16 cellular contexts compared by ENCODE assay signal in genomic region chr21:33859373-33860102, GRCh38. TPM values are rescaled to one million over a fixed set of nuclear protein-coding genes. Genes with fewer than 3 reads are reported as not detected.
DNase-seq lines count a peak whose midpoint lies in the region; ATAC-seq, FAIRE-seq and TF ChIP-seq lines count a peak whose summit lies in the region.
"Had no signal": no experiment of that assay in that cellular context is flagged by ENCODE, and none has a peak within 500 bp of the region (broad histone marks: within the 10 kb centered on the region; RNA-seq: fewer than 3 reads in every experiment).

No MANE protein-coding gene starts in this region.

- no peak overlapping the region for H3K4me2 ChIP-seq in H1 (ENCODE audit: insufficient read depth in 1 of 2, low read depth in 2 of 2, low read length in 2 of 2)
- H3K4me2 ChIP-seq: A549 had no signal

- H3K27ac ChIP-seq in HEK293 (ENCODE audit: extremely low read depth, low read depth, low read length) = no peak overlapping the region
- no peak overlapping the region for H3K27ac ChIP-seq in H1 (ENCODE audit: low read depth, low read length)
- no peak overlapping the region for H3K27ac ChIP-seq in upper lobe of right lung
- H3K27ac ChIP-seq: A549 had no signal

- H2BK120ac ChIP-seq in H1 (replicated peaks; ENCODE audit: low read depth, low read length) = no peak overlapping the region

- no peaks in the 10 kb centered on the region for H4K20me1 ChIP-seq in H1 (replicated peaks in 1 of 2; ENCODE audit: control insufficient read depth in 1 of 2, insufficient read depth in 2 of 2, low read length in 2 of 2)

- no peak for TF ChIP-seq EP300 in H1 (IDR thresholded peaks at IDR 0.05; ENCODE audit: borderline replicate concordance in 1 of 2, low read depth in 2 of 2, low read length in 2 of 2)

- DNase-seq in H1 (ENCODE audit: low read depth in 1 of 2, low spot score in 2 of 2) = no peak
- peak; percentile 55 for DNase-seq in posterior vena cava (ENCODE audit: low spot score)
- DNase-seq in upper lobe of right lung = peak; percentile 18
- no peak for DNase-seq in SK-N-DZ (ENCODE audit: low spot score)
- DNase-seq: CD8-positive, alpha-beta T cell; COR-L47; DND-41; GDM1 had no signal

- H2AK5ac ChIP-seq in H1 (ENCODE audit: low read depth, low read length) = no peak overlapping the region

- ATAC-seq in upper lobe of right lung (no peak), HG02840 (IDR thresholded peaks at IDR 0.05; ENCODE audit: low FRiP score, unreplicated experiment) (no peak), GM18868 (IDR thresholded peaks at IDR 0.05; ENCODE audit: unreplicated experiment) (no peak)
- ATAC-seq: A549; CD8-positive, alpha-beta T cell; HCT116; K562 had no signal

- H2AFZ ChIP-seq in H1 (ENCODE audit: low read length) = 0 out of 2 replicates have a peak overlapping the region, but pooled peaks have one; percentile 91

- H3K9me3 ChIP-seq in HEK293 (ENCODE audit: control insufficient read depth, insufficient read depth, low read depth, low read length) (no peaks in the 10 kb centered on the region), H1 (ENCODE audit: insufficient read depth in 2 of 2, low read depth in 1 of 2, low read length in 1 of 2) (no peaks in the 10 kb centered on the region), upper lobe of right lung (no peaks in the 10 kb centered on the region)
- H3K9me3 ChIP-seq: A549 had no signal

- no peak overlapping the region for H3K56ac ChIP-seq in H1 (replicated peaks; ENCODE audit: insufficient read length, low read depth, low read length)

- no peak overlapping the region; the same call in 1 of the 2 replicates for H4K8ac ChIP-seq in H1 (ENCODE audit: extremely low read depth, insufficient read depth, low read length)

- H2BK5ac ChIP-seq in H1 (ENCODE audit: low read depth, low read length) = no peak overlapping the region

- no peak overlapping the region for H2BK12ac ChIP-seq in H1 (ENCODE audit: low read depth, low read length)

- no peak overlapping the region for H4K5ac ChIP-seq in H1 (ENCODE audit: insufficient read length, low read depth, low read length)

- H3K23ac ChIP-seq in H1 (ENCODE audit: insufficient read length) = no peak overlapping the region

- no peaks in the 10 kb centered on the region for H3K36me3 ChIP-seq in HEK293 (ENCODE audit: control insufficient read depth in 2 of 2, insufficient read depth in 1 of 2, low read length in 2 of 2)
- no peaks in the 10 kb centered on the region for H3K36me3 ChIP-seq in H1 (ENCODE audit: control insufficient read depth in 2 of 4, insufficient read depth in 4 of 4, low read length in 3 of 4)
- H3K36me3 ChIP-seq in upper lobe of right lung = no peaks in the 10 kb centered on the region

- TF ChIP-seq RAD21 in H1 (IDR thresholded peaks at IDR 0.05 in 1 of 2, conservative IDR thresholded peaks at IDR 0.05 in 1 of 2; ENCODE audit: low read depth in 2 of 2, low read length in 2 of 2) = no peak

- intact Hi-C loops in posterior vena cava (cut with DNase I) (no loop called here), upper lobe of right lung (cut with DNase I) (no loop called here)

- peak overlapping the region; percentile 36 for H3K4ac ChIP-seq in H1 (replicated peaks; ENCODE audit: insufficient read length, low read depth, low read length)

- 91% methylated on average over 18 of the region's 18 CpGs; no CpG with 5 or more reads in 1 of the 2 experiments for whole genome bisulfite sequencing in H1 (ENCODE audit: extremely low coverage in 1 of 2, insufficient coverage in 1 of 2, insufficient read length in 1 of 2, insufficient replicate concordance in 2 of 2, low coverage in 1 of 2, low lambda C conversion rate in 2 of 2, missing lambda C conversion rate in 1 of 2), 2 experiments

- no peak overlapping the region; the same call in 1 of the 2 replicates for H3K18ac ChIP-seq in H1 (ENCODE audit: extremely low read depth, low read length)

- H2BK20ac ChIP-seq in H1 (ENCODE audit: low read length) = 0 out of 2 replicates have a peak overlapping the region, but pooled peaks have one; percentile 6

- POLR2A ChIA-PET in HEK293 (lab: Yijun Ruan, JAX) (no interaction called here), H1 (lab: Charles Lee; ENCODE audit: partially characterized antibody) (no interaction called here)

- H4K91ac ChIP-seq in H1 (replicated peaks; ENCODE audit: insufficient read length, low read length) = peak overlapping the region; percentile 38

- H3K27me3 ChIP-seq in H1 (replicated peaks in 1 of 4; ENCODE audit: control insufficient read depth in 3 of 4, extremely low read depth in 1 of 4, insufficient read depth in 3 of 4, low read length in 3 of 4) = no peaks in the 10 kb centered on the region; a peak in 1 of 7 replicates
- no peaks in the 10 kb centered on the region for H3K27me3 ChIP-seq in upper lobe of right lung

- no peak overlapping the region for H3K9ac ChIP-seq in H1 (replicated peaks in 1 of 4; ENCODE audit: extremely low read depth in 1 of 4, low read depth in 3 of 4, low read length in 3 of 4)

- no peak overlapping the region for H2BK15ac ChIP-seq in H1 (ENCODE audit: low read length)

- no peaks in the 10 kb centered on the region for H3K79me1 ChIP-seq in H1 (ENCODE audit: low read depth, low read length)

- H3K79me2 ChIP-seq in H1 (ENCODE audit: control insufficient read depth in 1 of 2, insufficient read depth in 2 of 2, low read length in 2 of 2) = no peaks in the 10 kb centered on the region

- TF ChIP-seq CTCF in HEK293 (tag by site-specific recombination; IDR thresholded peaks at IDR 0.05) (no peak), H1 (IDR thresholded peaks at IDR 0.05; ENCODE audit: control extremely low read depth in 1 of 3, insufficient read depth in 1 of 3, low read depth in 1 of 3, low read length in 3 of 3) (no peak), upper lobe of right lung (IDR thresholded peaks at IDR 0.05) (no peak)

- TF ChIP-seq POLR2A in H1 (IDR thresholded peaks at IDR 0.05; ENCODE audit: control extremely low read depth in 1 of 2, low read depth in 2 of 2, low read length in 2 of 2) = no peak

- H3K4me3 ChIP-seq in HEK293 (ENCODE audit: low read depth, low read length) (no peak overlapping the region), H1 (ENCODE audit: extremely low read depth in 1 of 4, insufficient read depth in 2 of 4, low read depth in 3 of 4, low read length in 4 of 4) (no peak overlapping the region), upper lobe of right lung (no peak overlapping the region)
- H3K4me3 ChIP-seq: A549, K562 had no signal

- H3K14ac ChIP-seq in H1 (ENCODE audit: insufficient read length) = no peak overlapping the region

- no peak for FAIRE-seq in H1 (lab: Jason Lieb, UNC)
- FAIRE-seq: A549, GM12892, H54, K562 had no signal

- no peaks in the 10 kb centered on the region for H3K23me2 ChIP-seq in H1 (ENCODE audit: low read depth, low read length)

- CTCF ChIA-PET in HEK293 (lab: Yijun Ruan, JAX) = no interaction called here
- CTCF ChIA-PET in H1 (lab: Charles Lee; ENCODE audit: partially characterized antibody) = interaction anchor here (1.2 to 1.8 kb wide), 2 partner anchors 17 to 33 kb away, joined by 3 to 6 read pairs; no protein-coding TSS in a partner anchor

- H3K4me1 ChIP-seq in HEK293 (ENCODE audit: control insufficient read depth, insufficient read depth, low read length) (no peaks in the 10 kb centered on the region), H1 (replicated peaks in 1 of 4; ENCODE audit: control insufficient read depth in 3 of 4, insufficient read depth in 4 of 4, low read length in 3 of 4) (peaks cover 0 to 16% (median 13%) of the 10 kb centered on the region in 4 experiments; a peak in 5 of 7 replicates), upper lobe of right lung (no peaks in the 10 kb centered on the region)

TF ChIP-seq in HEK293, 187 proteins besides CTCF, POLR2A, EP300 and RAD21:
- TF ChIP-seq ZNF366 (tag by site-specific recombination; conservative IDR thresholded peaks at IDR 0.05) (peak; percentile 73), ZNF792 (tag by site-specific recombination; IDR thresholded peaks at IDR 0.05) (no peak)

TF ChIP-seq in H1, 55 proteins besides CTCF, POLR2A, EP300 and RAD21:
- TF ChIP-seq CHD1 (IDR thresholded peaks at IDR 0.05; ENCODE audit: low read depth, low read length) = no peak
- no peak for TF ChIP-seq SUZ12 (IDR thresholded peaks at IDR 0.05; ENCODE audit: low read length)
- no peak for TF ChIP-seq TBP (IDR thresholded peaks at IDR 0.05; ENCODE audit: low read depth, low read length)
- TF ChIP-seq BRCA1 (IDR thresholded peaks at IDR 0.05; ENCODE audit: low read depth, low read length) = no peak
- no peak for TF ChIP-seq EGR1 (IDR thresholded peaks at IDR 0.05; ENCODE audit: borderline replicate concordance, low read depth, low read length)
- no peak for TF ChIP-seq SP4 (IDR thresholded peaks at IDR 0.05; ENCODE audit: low read length)
- TF ChIP-seq SRF (IDR thresholded peaks at IDR 0.05; ENCODE audit: low read depth, low read length) = no peak
- TF ChIP-seq KDM4A (IDR thresholded peaks at IDR 0.05; ENCODE audit: low read depth, low read length, severe bottlenecking) = no peak
- no peak for TF ChIP-seq NANOG (IDR thresholded peaks at IDR 0.05; ENCODE audit: insufficient read depth, low read depth, low read length, poor library complexity, severe bottlenecking)
- no peak for TF ChIP-seq CEBPB (IDR thresholded peaks at IDR 0.05; ENCODE audit: low read depth, low read length)
TF ChIP-seq in H1: peak in this region for 0.

RNA-seq across cellular contexts. Expression of gene ATP5PO, which starts 56.1 kb away (rescaled TPM):
- total RNA-seq in H1 (2021; fragmentation: NEBNext Ultra II Directional; extraction: Animal tissue kit (Norgen Biotek cat#: 25700)) = 267 and 271 TPM in 2 replicates
- polyA plus RNA-seq in H1 (2011; rRNA removed) = 152 and 251 TPM in 2 replicates
- polyA plus RNA-seq in H1 (2011; cell fraction: cytosol; rRNA removed) = 304 TPM
- 123 TPM for polyA plus RNA-seq in H1 (2011; cell fraction: nucleus; rRNA removed)
- 327 to 385 TPM (median 339 TPM) in 4 replicates for polyA plus RNA-seq in H1 (2012, experiment 1 of 2)
- polyA plus RNA-seq in H1 (2012, experiment 2 of 2) = 102 TPM
- 472 TPM for polyA plus RNA-seq in H1 (2013, experiment 1 of 2)
- polyA plus RNA-seq in H1 (2013, experiment 2 of 2) = 490 TPM
- polyA minus RNA-seq in H1 (2011; rRNA and poly(A)+ RNA removed) = 126 and 191 TPM in 2 replicates
- polyA minus RNA-seq in H1 (2011; cell fraction: cytosol; rRNA and poly(A)+ RNA removed) = 69.6 TPM
- 53.1 TPM for polyA minus RNA-seq in H1 (2011; cell fraction: nucleus; rRNA and poly(A)+ RNA removed)
- total RNA-seq in posterior vena cava = 100 to 1,000 TPM; 138 to 167 TPM
- 107 TPM for total RNA-seq in upper lobe of right lung
- polyA plus RNA-seq in SK-N-DZ (2014; cell fraction: cytosol; rRNA removed) = 223 and 273 TPM in 2 replicates
- 118 and 259 TPM in 2 replicates for polyA plus RNA-seq in SK-N-DZ (2014; cell fraction: nucleus; rRNA removed)

Comparison
In these comparisons a context has a peak if more than half of its experiments do, and no peak if none do; other contexts are left out.
1. DNase-seq: peak in posterior vena cava (single experiment) and upper lobe of right lung (single experiment); none in H1 (0 of 2) and SK-N-DZ (single experiment).